Comparison of ENCODE assay signal across 1 cellular context in the genomic region with DNA sequence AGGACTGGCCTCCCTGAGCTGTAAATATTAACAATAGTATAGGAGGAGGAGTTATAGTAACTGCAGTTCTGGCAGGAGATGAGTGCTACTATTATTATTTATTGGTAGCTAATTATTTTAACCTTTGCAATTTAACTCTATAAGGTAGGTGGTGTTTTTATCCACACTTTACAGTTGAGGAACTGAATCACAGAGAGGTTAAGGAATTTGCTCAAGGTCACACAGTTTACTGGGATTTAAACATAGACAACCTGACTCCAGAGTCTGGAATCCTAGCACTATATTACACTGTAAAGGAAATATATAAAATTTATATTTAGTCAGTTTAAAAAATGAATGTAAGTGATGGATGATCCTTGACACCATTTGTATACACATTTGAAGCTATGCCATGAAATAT.
TF ChIP-seq lines count a peak whose summit lies in the region.

No MANE protein-coding gene starts in this region.

TF ChIP-seq in WTC11, 78 proteins besides CTCF, POLR2A, EP300 and RAD21 (continued from another document):
- no peak for TF ChIP-seq ZNF532 (CRISPR knock-in tag; IDR thresholded peaks at IDR 0.05; ENCODE audit: borderline replicate concordance)
- TF ChIP-seq, protein P1, sequence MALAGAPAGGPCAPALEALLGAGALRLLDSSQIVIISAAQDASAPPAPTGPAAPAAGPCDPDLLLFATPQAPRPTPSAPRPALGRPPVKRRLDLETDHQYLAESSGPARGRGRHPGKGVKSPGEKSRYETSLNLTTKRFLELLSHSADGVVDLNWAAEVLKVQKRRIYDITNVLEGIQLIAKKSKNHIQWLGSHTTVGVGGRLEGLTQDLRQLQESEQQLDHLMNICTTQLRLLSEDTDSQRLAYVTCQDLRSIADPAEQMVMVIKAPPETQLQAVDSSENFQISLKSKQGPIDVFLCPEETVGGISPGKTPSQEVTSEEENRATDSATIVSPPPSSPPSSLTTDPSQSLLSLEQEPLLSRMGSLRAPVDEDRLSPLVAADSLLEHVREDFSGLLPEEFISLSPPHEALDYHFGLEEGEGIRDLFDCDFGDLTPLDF (CRISPR knock-in tag; IDR thresholded peaks at IDR 0.05), result no peak
- TF ChIP-seq, protein P2, sequence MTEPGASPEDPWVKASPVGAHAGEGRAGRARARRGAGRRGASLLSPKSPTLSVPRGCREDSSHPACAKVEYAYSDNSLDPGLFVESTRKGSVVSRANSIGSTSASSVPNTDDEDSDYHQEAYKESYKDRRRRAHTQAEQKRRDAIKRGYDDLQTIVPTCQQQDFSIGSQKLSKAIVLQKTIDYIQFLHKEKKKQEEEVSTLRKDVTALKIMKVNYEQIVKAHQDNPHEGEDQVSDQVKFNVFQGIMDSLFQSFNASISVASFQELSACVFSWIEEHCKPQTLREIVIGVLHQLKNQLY (CRISPR knock-in tag; IDR thresholded peaks at IDR 0.05), result no peak
- TF ChIP-seq RORB (CRISPR knock-in tag; IDR thresholded peaks at IDR 0.05), result no peak
- TF ChIP-seq IRF2 (CRISPR knock-in tag; IDR thresholded peaks at IDR 0.05; ENCODE audit: borderline replicate concordance, low read depth), result no peak
- no peak for TF ChIP-seq HMGA2 (CRISPR knock-in tag; IDR thresholded peaks at IDR 0.05)
- no peak for TF ChIP-seq ZNF671 (CRISPR knock-in tag; IDR thresholded peaks at IDR 0.05)
- no peak for TF ChIP-seq IRF1 (CRISPR knock-in tag; IDR thresholded peaks at IDR 0.05)
